Comparison of ENCODE assay signal across 8 cellular contexts in the genomic region with DNA sequence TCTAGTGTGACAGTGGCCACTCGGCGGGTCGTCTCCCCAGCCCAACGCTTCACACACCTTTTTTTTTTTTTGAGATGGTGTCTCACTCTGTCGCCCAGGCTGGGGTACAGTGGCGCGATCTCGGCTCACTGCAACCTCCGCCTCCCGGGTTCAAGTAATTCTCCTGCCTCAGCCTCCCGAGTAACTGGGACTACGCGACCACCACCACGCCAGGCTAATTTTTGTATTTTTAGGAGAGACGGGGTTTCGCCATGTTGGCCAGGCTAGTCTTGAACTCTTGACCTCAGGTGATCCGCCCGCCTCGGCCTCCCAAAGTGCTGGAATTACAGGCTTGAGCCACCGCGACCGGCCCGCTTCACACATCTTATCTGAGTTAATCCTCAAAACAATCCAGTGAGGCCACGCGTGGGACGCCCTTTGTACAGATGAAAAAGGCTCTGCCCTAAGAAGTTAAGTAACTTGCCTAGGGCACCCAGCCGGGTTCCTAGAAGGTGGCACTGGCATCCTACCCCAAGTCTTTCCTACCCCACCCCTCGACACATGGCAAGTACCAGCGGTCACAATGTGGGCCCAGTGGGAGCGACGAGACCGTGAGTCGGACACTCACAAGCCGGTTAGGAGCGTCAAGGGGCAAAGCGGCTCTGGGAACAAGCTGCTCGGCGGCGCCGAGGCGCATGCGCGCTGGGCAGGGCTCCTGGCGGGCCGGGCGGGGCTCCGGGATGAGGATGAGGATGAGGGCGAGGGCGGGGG.
DNase-seq lines count a peak whose midpoint lies in the region; TF ChIP-seq lines count a peak whose summit lies in the region.
"Not testable (repeated sequence)": the region's sequence is repeated elsewhere in the genome, so short reads cannot be mapped to it uniquely, and the experiment has no call there.

No MANE protein-coding gene starts in this region.

- peak overlapping the region in 10 of 11 experiments; percentile 34 to 66 (median 58); a peak in 14 of 22 replicates for H3K9ac ChIP-seq in BLaER1 treated with 17β-estradiol and CSF1 and Interleukin-3, amounts not matched to agents 10 nM and 100 nM

- H3K4me2 ChIP-seq in BLaER1 treated with 17β-estradiol and CSF1 and Interleukin-3, amounts not matched to agents 10 nM and 100 nM: peak overlapping the region; percentile 48 to 97 (median 74); a peak in 20 of 22 replicates

- H3K4me3 ChIP-seq in BLaER1 treated with 17β-estradiol and CSF1 and Interleukin-3, amounts not matched to agents 10 nM and 100 nM: peak overlapping the region in 3 of 10 experiments; percentile 27 to 51 (median 35); a peak in 4 of 20 replicates
- peak overlapping the region; percentile 4 for H3K4me3 ChIP-seq in effector memory CD4-positive, alpha-beta T cell (ENCODE audit: insufficient read depth, low read depth, low read length, poor library complexity, severe bottlenecking)
- H3K4me3 ChIP-seq in iPS DF 6.9 (ENCODE audit: low read length): peak overlapping the region; percentile 24; the same call in 1 of the 2 replicates

- H3K4me3 Mint-ChIP-seq in nephron progenitor cell: peak overlapping the region; percentile 71
- peak overlapping the region; percentile 39 for H3K4me3 Mint-ChIP-seq in stimulated activated naive CD8-positive, alpha-beta T cell treated with anti-CD3 and anti-CD28 coated beads, Interleukin-15, Interleukin-2, amounts not matched to agents 100 ng/mL and 50 ng/mL, for 24 hours

- not testable (repeated sequence) for H3K9me3 Mint-ChIP-seq in nephron progenitor cell; stimulated activated naive CD8-positive, alpha-beta T cell treated with anti-CD3 and anti-CD28 coated beads, Interleukin-15, Interleukin-2, amounts not matched to agents 100 ng/mL and 50 ng/mL, for 24 hours

- 0 out of 22 replicates have a peak overlapping the region, but pooled peaks of 1 of the 11 experiments have one; percentile 35 for H3K27ac ChIP-seq in BLaER1 treated with 17β-estradiol and CSF1 and Interleukin-3, amounts not matched to agents 10 nM and 100 nM
- H3K27ac ChIP-seq in effector memory CD4-positive, alpha-beta T cell (ENCODE audit: insufficient read depth, low read length, poor library complexity, severe bottlenecking); iPS DF 6.9 (ENCODE audit: low read length): not testable (repeated sequence)

- peaks cover 31% of the 10 kb centered on the region for H3K4me1 Mint-ChIP-seq in nephron progenitor cell
- peaks cover 53% of the 10 kb centered on the region for H3K4me1 Mint-ChIP-seq in stimulated activated naive CD8-positive, alpha-beta T cell treated with anti-CD3 and anti-CD28 coated beads, Interleukin-15, Interleukin-2, amounts not matched to agents 100 ng/mL and 50 ng/mL, for 24 hours (ENCODE audit: low read depth)

- H3K27ac Mint-ChIP-seq in nephron progenitor cell; stimulated activated naive CD8-positive, alpha-beta T cell treated with anti-CD3 and anti-CD28 coated beads, Interleukin-15, Interleukin-2, amounts not matched to agents 100 ng/mL and 50 ng/mL, for 24 hours: not testable (repeated sequence)

- H3K27me3 ChIP-seq in BLaER1 treated with 17β-estradiol and CSF1 and Interleukin-3, amounts not matched to agents 10 nM and 100 nM: peaks cover 0 to 28% (median 24%) of the 10 kb centered on the region in 11 experiments; a peak in 19 of 22 replicates
- not testable (repeated sequence) for H3K27me3 ChIP-seq in effector memory CD4-positive, alpha-beta T cell (replicated peaks; ENCODE audit: control insufficient read depth, insufficient read depth, low read length, poor library complexity, severe bottlenecking); iPS DF 6.9 (ENCODE audit: control insufficient read depth, insufficient read depth, low read length)

- WGBS in iPS DF 6.9 (ENCODE audit: insufficient coverage, insufficient read length): no CpG with 5 or more reads among the region's 49 CpGs

- H3K36me3 Mint-ChIP-seq in nephron progenitor cell (ENCODE audit: low read depth): peaks cover 18% of the 10 kb centered on the region
- H3K36me3 Mint-ChIP-seq in stimulated activated naive CD8-positive, alpha-beta T cell treated with anti-CD3 and anti-CD28 coated beads, Interleukin-15, Interleukin-2, amounts not matched to agents 100 ng/mL and 50 ng/mL, for 24 hours (ENCODE audit: low read depth): peaks cover 18% of the 10 kb centered on the region

- not testable (repeated sequence) for TF ChIP-seq CTCF in nephron progenitor cell (IDR thresholded peaks at IDR 0.05)

- DNase-seq in HuH-7.5 (ENCODE audit: low spot score) (peak; percentile 100), SHP77 (lab: John Stamatoyannopoulos, UW) (peak; percentile 68 to 74), nephron progenitor cell (peak; percentile 84)
- peak; percentile 77 for DNase-seq in activated effector memory CD4-positive, alpha-beta T cell treated with anti-CD3 and anti-CD28 coated beads, Interleukin-2, amount 50 U/mL, for 16 hours
- not testable (repeated sequence) for DNase-seq in effector memory CD4-positive, alpha-beta T cell; iPS DF 6.9 (ENCODE audit: low read depth, low spot score)

- peaks cover 56 to 84% (median 65%) of the 10 kb centered on the region in 10 experiments for H3K4me1 ChIP-seq in BLaER1 treated with 17β-estradiol and CSF1 and Interleukin-3, amounts not matched to agents 10 nM and 100 nM
- H3K4me1 ChIP-seq in effector memory CD4-positive, alpha-beta T cell (ENCODE audit: control insufficient read depth, insufficient read depth, low read length, poor library complexity, severe bottlenecking): peaks cover 24% of the 10 kb centered on the region
- not testable (repeated sequence) for H3K4me1 ChIP-seq in iPS DF 6.9 (ENCODE audit: control insufficient read depth, insufficient read depth, low read length)

- H3K36me3 ChIP-seq in BLaER1 treated with 17β-estradiol and CSF1 and Interleukin-3, amounts not matched to agents 10 nM and 100 nM: peaks cover 6 to 31% (median 26%) of the 10 kb centered on the region in 11 experiments; a peak in 21 of 22 replicates
- peaks cover 12% of the 10 kb centered on the region for H3K36me3 ChIP-seq in effector memory CD4-positive, alpha-beta T cell (ENCODE audit: control insufficient read depth, insufficient read depth, low read length)
- not testable (repeated sequence) for H3K36me3 ChIP-seq in iPS DF 6.9 (ENCODE audit: control insufficient read depth, insufficient read depth, low read length)

- H3K27me3 Mint-ChIP-seq in nephron progenitor cell (ENCODE audit: low read depth, poor library complexity): peaks cover 15% of the 10 kb centered on the region
- not testable (repeated sequence) for H3K27me3 Mint-ChIP-seq in stimulated activated naive CD8-positive, alpha-beta T cell treated with anti-CD3 and anti-CD28 coated beads, Interleukin-15, Interleukin-2, amounts not matched to agents 100 ng/mL and 50 ng/mL, for 24 hours

- not testable (repeated sequence) for H3K9me3 ChIP-seq in BLaER1 treated with 17β-estradiol and CSF1 and Interleukin-3, amounts not matched to agents 10 nM and 100 nM (replicated peaks in 1 of 11); effector memory CD4-positive, alpha-beta T cell (ENCODE audit: control insufficient read depth, low read length); iPS DF 6.9 (ENCODE audit: control insufficient read depth, insufficient read depth, low read length)

- H4K20me1 ChIP-seq in BLaER1 treated with 17β-estradiol and CSF1 and Interleukin-3, amounts not matched to agents 10 nM and 100 nM: peaks cover 0 to 29% (median 24%) of the 10 kb centered on the region in 11 experiments; a peak in 16 of 22 replicates
